Comparison of ENCODE assay signal across 1 cellular context in the genomic region with DNA sequence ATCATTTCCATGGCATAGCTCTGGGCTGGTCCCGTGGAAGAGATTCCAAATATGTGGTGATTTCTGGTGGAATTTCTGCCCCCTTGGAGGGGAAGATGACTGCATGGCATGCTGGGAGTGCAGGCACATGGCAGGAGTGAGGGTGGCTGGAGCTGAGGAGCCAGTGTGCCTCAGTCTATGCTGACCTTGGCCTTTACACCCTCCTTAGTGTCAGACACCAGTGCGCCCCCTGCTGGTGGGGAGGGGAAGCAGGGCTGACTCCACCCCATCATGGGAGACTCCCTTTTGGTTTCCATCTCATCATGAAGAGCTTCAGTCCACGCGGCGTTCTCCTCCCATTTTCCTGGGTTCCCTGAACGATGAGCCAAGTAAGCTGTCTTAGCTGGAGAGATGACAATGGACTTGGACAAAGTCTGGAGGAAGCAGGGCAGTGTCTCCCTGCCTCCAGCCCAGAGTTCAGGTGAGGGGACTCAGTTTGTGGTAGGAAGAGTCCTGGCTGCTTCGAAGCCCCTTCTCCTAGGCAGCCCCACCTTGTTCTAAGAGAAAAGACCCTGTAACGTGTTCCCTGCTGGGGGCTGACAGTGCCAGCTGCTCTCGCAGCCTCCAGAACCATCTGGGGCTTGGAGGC.
TF ChIP-seq lines count a peak whose summit lies in the region.

No MANE protein-coding gene starts in this region.

TF ChIP-seq in HepG2, 621 proteins besides CTCF, POLR2A, EP300 and RAD21:
- TF ChIP-seq HNF4G (IDR thresholded peaks at IDR 0.05; ENCODE audit: borderline replicate concordance, low read depth, low read length) (peak; percentile 90), HNF4G (CRISPR knock-in tag; IDR thresholded peaks at IDR 0.05; ENCODE audit: borderline replicate concordance, low read depth) (peak; percentile 53; the same call in 1 of the 2 replicates), GATAD2A (CRISPR knock-in tag; IDR thresholded peaks at IDR 0.05) (peak; percentile 45; the same call in 1 of the 2 replicates), ZMYM4 (CRISPR knock-in tag; IDR thresholded peaks at IDR 0.05) (peak; percentile 50; the same call in 1 of the 2 replicates), SMC3 (IDR thresholded peaks at IDR 0.05; ENCODE audit: low read length) (peak; percentile 34; the same call in 1 of the 2 replicates), XRCC5 (optimal IDR thresholded peaks at IDR 0.05; ENCODE audit: low read length) (peak; percentile 71), PHF21A (CRISPR knock-in tag; IDR thresholded peaks at IDR 0.05) (no peak), FOSL2 (CRISPR knock-in tag; IDR thresholded peaks at IDR 0.05) (peak; percentile 28; the same call in 1 of the 2 replicates), ZNF83 (CRISPR knock-in tag; IDR thresholded peaks at IDR 0.05; ENCODE audit: borderline replicate concordance) (no peak), ZNF629 (CRISPR knock-in tag; conservative IDR thresholded peaks at IDR 0.05) (peak; percentile 68), HDAC2 (CRISPR knock-in tag; IDR thresholded peaks at IDR 0.05) (peak; percentile 24; the same call in 1 of the 2 replicates), MXI1 (IDR thresholded peaks at IDR 0.05; ENCODE audit: borderline replicate concordance, low read depth, low read length) (no peak), POGZ (CRISPR knock-in tag; IDR thresholded peaks at IDR 0.05) (peak; percentile 34; the same call in 1 of the 2 replicates), ZNF317 (CRISPR knock-in tag; IDR thresholded peaks at IDR 0.05) (no peak), THAP11 (CRISPR knock-in tag; IDR thresholded peaks at IDR 0.05) (0 out of 2 replicates have a peak, but pooled peaks have one; percentile 15), ZNF143 (CRISPR knock-in tag; IDR thresholded peaks at IDR 0.05) (peak; percentile 78), ESRRA (CRISPR knock-in tag; IDR thresholded peaks at IDR 0.05; ENCODE audit: low read depth) (peak; percentile 81), SALL1 (CRISPR knock-in tag; IDR thresholded peaks at IDR 0.05) (peak; percentile 40; the same call in 1 of the 2 replicates), NFKBIZ (CRISPR knock-in tag; IDR thresholded peaks at IDR 0.05) (no peak), EHMT2 (IDR thresholded peaks at IDR 0.05; ENCODE audit: borderline replicate concordance, low read depth, low read length) (no peak), ZNF644 (CRISPR knock-in tag; IDR thresholded peaks at IDR 0.05; ENCODE audit: low read depth) (peak; percentile 62; the same call in 1 of the 2 replicates), ZFYVE20 (CRISPR knock-in tag; IDR thresholded peaks at IDR 0.05; ENCODE audit: borderline replicate concordance, low read depth) (no peak), HNF4A (CRISPR knock-in tag; IDR thresholded peaks at IDR 0.05) (peak; percentile 94), CHD4 (IDR thresholded peaks at IDR 0.05; ENCODE audit: borderline replicate concordance, low read length) (0 out of 2 replicates have a peak, but pooled peaks have one; percentile 52), MBNL3 (CRISPR knock-in tag; conservative IDR thresholded peaks at IDR 0.05) (no peak), MYC (CRISPR knock-in tag; IDR thresholded peaks at IDR 0.05; ENCODE audit: borderline replicate concordance) (peak; percentile 68), ZMYM2 (CRISPR knock-in tag; IDR thresholded peaks at IDR 0.05) (peak; percentile 67; the same call in 1 of the 2 replicates), MATR3 (CRISPR knock-in tag; IDR thresholded peaks at IDR 0.05) (no peak), CBX2 (IDR thresholded peaks at IDR 0.05; ENCODE audit: low read depth, low read length) (no peak), CBX2 (CRISPR knock-in tag; IDR thresholded peaks at IDR 0.05; ENCODE audit: low read depth) (no peak), NR2F1 (CRISPR knock-in tag; IDR thresholded peaks at IDR 0.05) (peak; percentile 77 to 83), RARA (CRISPR knock-in tag; IDR thresholded peaks at IDR 0.05) (peak; percentile 25; the same call in 1 of the 2 replicates), NR2F6 (IDR thresholded peaks at IDR 0.05) (peak; percentile 75), NR2F6 (CRISPR knock-in tag; IDR thresholded peaks at IDR 0.05) (peak; percentile 86), ZNF20 (CRISPR knock-in tag; IDR thresholded peaks at IDR 0.05) (no peak), ZKSCAN8 (CRISPR knock-in tag; IDR thresholded peaks at IDR 0.05; ENCODE audit: borderline replicate concordance) (no peak), MTA1 (CRISPR knock-in tag; IDR thresholded peaks at IDR 0.05; ENCODE audit: borderline replicate concordance) (peak; percentile 28; the same call in 1 of the 2 replicates), SCMH1 (CRISPR knock-in tag; IDR thresholded peaks at IDR 0.05; ENCODE audit: borderline replicate concordance) (no peak)
- TF ChIP-seq, protein P1, sequence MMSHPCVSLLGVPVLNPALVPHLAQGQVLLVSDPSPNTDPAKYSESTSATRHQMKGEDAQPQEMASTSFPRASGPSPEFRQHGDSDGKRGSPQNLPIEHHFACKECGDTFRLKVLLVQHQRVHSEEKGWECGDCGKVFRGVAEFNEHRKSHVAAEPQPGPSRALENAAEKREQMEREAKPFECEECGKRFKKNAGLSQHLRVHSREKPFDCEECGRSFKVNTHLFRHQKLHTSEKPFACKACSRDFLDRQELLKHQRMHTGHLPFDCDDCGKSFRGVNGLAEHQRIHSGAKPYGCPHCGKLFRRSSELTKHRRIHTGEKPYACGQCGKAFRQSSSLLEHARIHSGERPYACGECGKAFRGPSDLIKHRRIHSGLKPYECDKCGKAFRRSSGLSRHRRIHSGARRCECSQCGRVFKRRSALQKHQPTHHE (CRISPR knock-in tag; IDR thresholded peaks at IDR 0.05; ENCODE audit: borderline replicate concordance): no peak
- TF ChIP-seq, protein P2, sequence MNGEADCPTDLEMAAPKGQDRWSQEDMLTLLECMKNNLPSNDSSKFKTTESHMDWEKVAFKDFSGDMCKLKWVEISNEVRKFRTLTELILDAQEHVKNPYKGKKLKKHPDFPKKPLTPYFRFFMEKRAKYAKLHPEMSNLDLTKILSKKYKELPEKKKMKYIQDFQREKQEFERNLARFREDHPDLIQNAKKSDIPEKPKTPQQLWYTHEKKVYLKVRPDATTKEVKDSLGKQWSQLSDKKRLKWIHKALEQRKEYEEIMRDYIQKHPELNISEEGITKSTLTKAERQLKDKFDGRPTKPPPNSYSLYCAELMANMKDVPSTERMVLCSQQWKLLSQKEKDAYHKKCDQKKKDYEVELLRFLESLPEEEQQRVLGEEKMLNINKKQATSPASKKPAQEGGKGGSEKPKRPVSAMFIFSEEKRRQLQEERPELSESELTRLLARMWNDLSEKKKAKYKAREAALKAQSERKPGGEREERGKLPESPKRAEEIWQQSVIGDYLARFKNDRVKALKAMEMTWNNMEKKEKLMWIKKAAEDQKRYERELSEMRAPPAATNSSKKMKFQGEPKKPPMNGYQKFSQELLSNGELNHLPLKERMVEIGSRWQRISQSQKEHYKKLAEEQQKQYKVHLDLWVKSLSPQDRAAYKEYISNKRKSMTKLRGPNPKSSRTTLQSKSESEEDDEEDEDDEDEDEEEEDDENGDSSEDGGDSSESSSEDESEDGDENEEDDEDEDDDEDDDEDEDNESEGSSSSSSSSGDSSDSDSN (CRISPR knock-in tag; IDR thresholded peaks at IDR 0.05): no peak
- TF ChIP-seq, protein P3, sequence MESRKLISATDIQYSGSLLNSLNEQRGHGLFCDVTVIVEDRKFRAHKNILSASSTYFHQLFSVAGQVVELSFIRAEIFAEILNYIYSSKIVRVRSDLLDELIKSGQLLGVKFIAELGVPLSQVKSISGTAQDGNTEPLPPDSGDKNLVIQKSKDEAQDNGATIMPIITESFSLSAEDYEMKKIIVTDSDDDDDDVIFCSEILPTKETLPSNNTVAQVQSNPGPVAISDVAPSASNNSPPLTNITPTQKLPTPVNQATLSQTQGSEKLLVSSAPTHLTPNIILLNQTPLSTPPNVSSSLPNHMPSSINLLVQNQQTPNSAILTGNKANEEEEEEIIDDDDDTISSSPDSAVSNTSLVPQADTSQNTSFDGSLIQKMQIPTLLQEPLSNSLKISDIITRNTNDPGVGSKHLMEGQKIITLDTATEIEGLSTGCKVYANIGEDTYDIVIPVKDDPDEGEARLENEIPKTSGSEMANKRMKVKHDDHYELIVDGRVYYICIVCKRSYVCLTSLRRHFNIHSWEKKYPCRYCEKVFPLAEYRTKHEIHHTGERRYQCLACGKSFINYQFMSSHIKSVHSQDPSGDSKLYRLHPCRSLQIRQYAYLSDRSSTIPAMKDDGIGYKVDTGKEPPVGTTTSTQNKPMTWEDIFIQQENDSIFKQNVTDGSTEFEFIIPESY (CRISPR knock-in tag; IDR thresholded peaks at IDR 0.05): peak; percentile 10; the same call in 1 of the 2 replicates
- TF ChIP-seq, protein P4, sequence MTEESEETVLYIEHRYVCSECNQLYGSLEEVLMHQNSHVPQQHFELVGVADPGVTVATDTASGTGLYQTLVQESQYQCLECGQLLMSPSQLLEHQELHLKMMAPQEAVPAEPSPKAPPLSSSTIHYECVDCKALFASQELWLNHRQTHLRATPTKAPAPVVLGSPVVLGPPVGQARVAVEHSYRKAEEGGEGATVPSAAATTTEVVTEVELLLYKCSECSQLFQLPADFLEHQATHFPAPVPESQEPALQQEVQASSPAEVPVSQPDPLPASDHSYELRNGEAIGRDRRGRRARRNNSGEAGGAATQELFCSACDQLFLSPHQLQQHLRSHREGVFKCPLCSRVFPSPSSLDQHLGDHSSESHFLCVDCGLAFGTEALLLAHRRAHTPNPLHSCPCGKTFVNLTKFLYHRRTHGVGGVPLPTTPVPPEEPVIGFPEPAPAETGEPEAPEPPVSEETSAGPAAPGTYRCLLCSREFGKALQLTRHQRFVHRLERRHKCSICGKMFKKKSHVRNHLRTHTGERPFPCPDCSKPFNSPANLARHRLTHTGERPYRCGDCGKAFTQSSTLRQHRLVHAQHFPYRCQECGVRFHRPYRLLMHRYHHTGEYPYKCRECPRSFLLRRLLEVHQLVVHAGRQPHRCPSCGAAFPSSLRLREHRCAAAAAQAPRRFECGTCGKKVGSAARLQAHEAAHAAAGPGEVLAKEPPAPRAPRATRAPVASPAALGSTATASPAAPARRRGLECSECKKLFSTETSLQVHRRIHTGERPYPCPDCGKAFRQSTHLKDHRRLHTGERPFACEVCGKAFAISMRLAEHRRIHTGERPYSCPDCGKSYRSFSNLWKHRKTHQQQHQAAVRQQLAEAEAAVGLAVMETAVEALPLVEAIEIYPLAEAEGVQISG (CRISPR knock-in tag; IDR thresholded peaks at IDR 0.05): peak; percentile 41; the same call in 1 of the 2 replicates
- TF ChIP-seq, protein P5, sequence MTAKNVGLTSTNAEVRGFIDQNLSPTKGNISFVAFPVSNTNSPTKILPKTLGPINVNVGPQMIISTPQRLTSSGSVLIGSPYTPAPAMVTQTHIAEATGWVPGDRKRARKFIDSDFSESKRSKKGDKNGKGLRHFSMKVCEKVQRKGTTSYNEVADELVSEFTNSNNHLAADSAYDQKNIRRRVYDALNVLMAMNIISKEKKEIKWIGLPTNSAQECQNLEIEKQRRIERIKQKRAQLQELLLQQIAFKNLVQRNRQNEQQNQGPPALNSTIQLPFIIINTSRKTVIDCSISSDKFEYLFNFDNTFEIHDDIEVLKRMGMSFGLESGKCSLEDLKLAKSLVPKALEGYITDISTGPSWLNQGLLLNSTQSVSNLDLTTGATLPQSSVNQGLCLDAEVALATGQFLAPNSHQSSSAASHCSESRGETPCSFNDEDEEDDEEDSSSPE (CRISPR knock-in tag; IDR thresholded peaks at IDR 0.05): peak; percentile 36; the same call in 1 of the 2 replicates
- TF ChIP-seq, protein P6, sequence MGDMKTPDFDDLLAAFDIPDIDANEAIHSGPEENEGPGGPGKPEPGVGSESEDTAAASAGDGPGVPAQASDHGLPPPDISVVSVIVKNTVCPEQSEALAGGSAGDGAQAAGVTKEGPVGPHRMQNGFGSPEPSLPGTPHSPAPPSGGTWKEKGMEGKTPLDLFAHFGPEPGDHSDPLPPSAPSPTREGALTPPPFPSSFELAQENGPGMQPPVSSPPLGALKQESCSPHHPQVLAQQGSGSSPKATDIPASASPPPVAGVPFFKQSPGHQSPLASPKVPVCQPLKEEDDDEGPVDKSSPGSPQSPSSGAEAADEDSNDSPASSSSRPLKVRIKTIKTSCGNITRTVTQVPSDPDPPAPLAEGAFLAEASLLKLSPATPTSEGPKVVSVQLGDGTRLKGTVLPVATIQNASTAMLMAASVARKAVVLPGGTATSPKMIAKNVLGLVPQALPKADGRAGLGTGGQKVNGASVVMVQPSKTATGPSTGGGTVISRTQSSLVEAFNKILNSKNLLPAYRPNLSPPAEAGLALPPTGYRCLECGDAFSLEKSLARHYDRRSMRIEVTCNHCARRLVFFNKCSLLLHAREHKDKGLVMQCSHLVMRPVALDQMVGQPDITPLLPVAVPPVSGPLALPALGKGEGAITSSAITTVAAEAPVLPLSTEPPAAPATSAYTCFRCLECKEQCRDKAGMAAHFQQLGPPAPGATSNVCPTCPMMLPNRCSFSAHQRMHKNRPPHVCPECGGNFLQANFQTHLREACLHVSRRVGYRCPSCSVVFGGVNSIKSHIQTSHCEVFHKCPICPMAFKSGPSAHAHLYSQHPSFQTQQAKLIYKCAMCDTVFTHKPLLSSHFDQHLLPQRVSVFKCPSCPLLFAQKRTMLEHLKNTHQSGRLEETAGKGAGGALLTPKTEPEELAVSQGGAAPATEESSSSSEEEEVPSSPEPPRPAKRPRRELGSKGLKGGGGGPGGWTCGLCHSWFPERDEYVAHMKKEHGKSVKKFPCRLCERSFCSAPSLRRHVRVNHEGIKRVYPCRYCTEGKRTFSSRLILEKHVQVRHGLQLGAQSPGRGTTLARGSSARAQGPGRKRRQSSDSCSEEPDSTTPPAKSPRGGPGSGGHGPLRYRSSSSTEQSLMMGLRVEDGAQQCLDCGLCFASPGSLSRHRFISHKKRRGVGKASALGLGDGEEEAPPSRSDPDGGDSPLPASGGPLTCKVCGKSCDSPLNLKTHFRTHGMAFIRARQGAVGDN (CRISPR knock-in tag; IDR thresholded peaks at IDR 0.05): peak; percentile 62
- TF ChIP-seq, protein P7, sequence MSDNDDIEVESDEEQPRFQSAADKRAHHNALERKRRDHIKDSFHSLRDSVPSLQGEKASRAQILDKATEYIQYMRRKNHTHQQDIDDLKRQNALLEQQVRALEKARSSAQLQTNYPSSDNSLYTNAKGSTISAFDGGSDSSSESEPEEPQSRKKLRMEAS (IDR thresholded peaks at IDR 0.05): peak; percentile 69
